ENCODE assay signal across 22 cellular contexts in the genomic region with DNA sequence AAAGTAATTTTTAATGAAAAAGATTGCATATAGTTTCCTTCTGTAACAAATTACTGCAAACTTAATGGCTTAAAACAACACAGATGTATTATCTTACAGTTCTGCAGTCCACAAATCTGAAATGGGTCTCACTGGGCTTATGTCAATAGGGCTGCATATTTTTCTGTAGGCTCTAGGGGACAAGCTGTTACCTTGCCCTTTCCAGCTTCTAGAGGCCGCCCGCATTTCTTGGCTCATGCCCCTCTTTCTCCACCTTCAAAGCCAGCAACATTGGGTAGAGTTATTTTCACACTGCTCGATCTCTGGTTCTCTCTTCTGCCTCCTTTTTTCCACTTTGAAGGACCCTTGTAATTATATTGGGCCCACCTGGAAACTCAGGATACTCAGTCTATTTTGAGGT. TPM values are rescaled to one million over a fixed set of nuclear protein-coding genes. Genes with fewer than 3 reads are reported as not detected.
DNase-seq lines count a peak whose midpoint lies in the region; ATAC-seq and TF ChIP-seq lines count a peak whose summit lies in the region.
"Had no signal": no experiment of that assay in that cellular context is flagged by ENCODE, and none has a peak within 500 bp of the region (broad histone marks: within the 10 kb centered on the region; RNA-seq: fewer than 3 reads in every experiment).

No MANE protein-coding gene starts in this region.

- H3K36me3 ChIP-seq in heart left ventricle (peaks cover 0 to 78% (median 57%) of the 10 kb centered on the region in 9 donors), gastrocnemius medialis (peaks cover 0 to 67% of the 10 kb centered on the region in 2 donors)

- H3K9me3 ChIP-seq in heart left ventricle = no peaks in the 10 kb centered on the region
- H3K9me3 ChIP-seq in gastrocnemius medialis = no peaks in the 10 kb centered on the region
- H3K9me3 ChIP-seq: BLaER1 treated with 17β-estradiol and CSF1 and Interleukin-3, amounts not matched to agents 10 nM and 100 nM had no signal

- H3K4me1 ChIP-seq in heart left ventricle (peaks cover 0 to 2% (median 0%) of the 10 kb centered on the region in 12 donors), gastrocnemius medialis (peaks cover 44 to 55% of the 10 kb centered on the region in 2 donors)
- H3K4me1 ChIP-seq: BLaER1 treated with 17β-estradiol and CSF1 and Interleukin-3, amounts not matched to agents 10 nM and 100 nM had no signal

- peak; percentile 64 for ATAC-seq in Right ventricle myocardium inferior
- ATAC-seq in heart left ventricle = peak in 3 of 4 donors; percentile 77 to 80 (median 80)
- ATAC-seq in left ventricle myocardium superior = peak; percentile 87
- peak; percentile 64 to 67 for ATAC-seq in gastrocnemius medialis
- ATAC-seq: A549; CD8-positive, alpha-beta T cell; GM12878 had no signal

- 62 to 79% (median 71%) methylated on average over 3 of the region's 3 CpGs for WGBS in heart left ventricle, 4 donors

- in situ Hi-C loops in gastrocnemius medialis (cut with MboI; ENCODE audit: low sequenced_read_pairs in 4 of 4) = loop anchor here in 1 of 4 donors (10.0 kb wide), 1 partner anchor 472 kb away; no protein-coding TSS in a partner anchor

- no peak for TF ChIP-seq CTCF in heart left ventricle (IDR thresholded peaks at IDR 0.05)
- TF ChIP-seq CTCF in gastrocnemius medialis (IDR thresholded peaks at IDR 0.05 in 4 of 5, conservative IDR thresholded peaks at IDR 0.05 in 1 of 5) = no peak

- H3K4me3 ChIP-seq in heart left ventricle (no peak overlapping the region), gastrocnemius medialis (no peak overlapping the region)
- H3K4me3 ChIP-seq: A549; BLaER1 treated with 17β-estradiol and CSF1 and Interleukin-3, amounts not matched to agents 10 nM and 100 nM; GM12878 had no signal

- H3K27me3 ChIP-seq in heart left ventricle = no peaks in the 10 kb centered on the region
- H3K27me3 ChIP-seq in gastrocnemius medialis = no peaks in the 10 kb centered on the region
- H3K27me3 ChIP-seq: BLaER1 treated with 17β-estradiol and CSF1 and Interleukin-3, amounts not matched to agents 10 nM and 100 nM had no signal

- TF ChIP-seq POLR2A in heart left ventricle (IDR thresholded peaks at IDR 0.05) (no peak), gastrocnemius medialis (IDR thresholded peaks at IDR 0.05) (no peak)

- DNase-seq in Right ventricle myocardium inferior (ENCODE audit: missing footprints) = no peak
- DNase-seq in cardiac septum (ENCODE audit: low spot score) = no peak
- no peak for DNase-seq in heart left ventricle
- DNase-seq in left ventricle myocardium superior = no peak
- peak; percentile 68 to 74 for DNase-seq in gastrocnemius medialis
- no peak for DNase-seq in COR-L47 (lab: John Stamatoyannopoulos, UW)
- no peak for DNase-seq in NCI-H1436 treated with DMSO at 0.1 percent for 48 hours (lab: John Stamatoyannopoulos, UW)
- DNase-seq: AML-193; CD4-positive, alpha-beta T cell; CD8-positive, alpha-beta T cell; DMS 273 treated with DMSO at 0.1 percent for 48 hours; DMS153; DMS53; DMS79; DND-41; EL; GDM1 had no signal

- intact Hi-C loops in Right ventricle myocardium inferior (cut with DNase I) (no loop called here), cardiac septum (cut with DNase I) (no loop called here), heart left ventricle (cut with DNase I) (no loop called here), left ventricle myocardium superior (cut with micrococcal nuclease) (no loop called here), gastrocnemius medialis (cut with DNase I; ENCODE audit: low total_unique reads) (no loop called here)

- no peak overlapping the region for H3K27ac ChIP-seq in heart left ventricle
- peak overlapping the region; percentile 63 to 93 (median 82) for H3K27ac ChIP-seq in gastrocnemius medialis
- H3K27ac ChIP-seq: 22Rv1; A549; BLaER1 treated with 17β-estradiol and CSF1 and Interleukin-3, amounts not matched to agents 10 nM and 100 nM; C4-2B had no signal

RNA-seq across cellular contexts. Expression of a gene that starts 16.7 kb away (rescaled TPM):
- total RNA-seq in Right ventricle myocardium inferior (86.9 TPM), cardiac septum (86.7 TPM), heart left ventricle (100 to 1,000 TPM in 3 of 9 donors, 10 to 100 TPM in 6; 71.3 to 168 (median 93.0) TPM), left ventricle myocardium superior (90.7 TPM), gastrocnemius medialis (100 to 1,000 TPM; 353 to 709 (median 642) TPM)
- polyA plus RNA-seq in heart left ventricle = 100 to 1,000 TPM in 1 of 2 donors, 10 to 100 TPM in 1; 34.7 to 231 TPM

Comparison
In these comparisons a context has a peak if more than half of its experiments do, and no peak if none do; other contexts are left out.
1. DNase-seq: peak in gastrocnemius medialis (2 of 2); none in Right ventricle myocardium inferior (single experiment), cardiac septum (single experiment), heart left ventricle (0 of 5), left ventricle myocardium superior (single experiment), COR-L47 (single experiment) and NCI-H1436 treated with DMSO at 0.1 percent for 48 hours (single experiment).
2. H3K27ac ChIP-seq: peak in gastrocnemius medialis (4 of 4); none in heart left ventricle (0 of 12).
3. Peak in every context shown above with its lines, with median percentiles within 50 percentile points of each other: ATAC-seq.